In genomic region chr19:51157265-51157664, GRCh38 we compare ENCODE assay signal across 1 cellular context.
TF ChIP-seq lines count a peak whose summit lies in the region.

No MANE protein-coding gene starts in this region.

TF ChIP-seq in H1, 55 proteins besides CTCF, POLR2A, EP300 and RAD21:
- TF ChIP-seq POU5F1 (IDR thresholded peaks at IDR 0.05; ENCODE audit: low read depth, low read length) (no peak), NANOG (IDR thresholded peaks at IDR 0.05; ENCODE audit: insufficient read depth, low read depth, low read length, poor library complexity, severe bottlenecking) (no peak)
